Comparison of ENCODE assay signal across 2 cellular contexts in the genomic region with DNA sequence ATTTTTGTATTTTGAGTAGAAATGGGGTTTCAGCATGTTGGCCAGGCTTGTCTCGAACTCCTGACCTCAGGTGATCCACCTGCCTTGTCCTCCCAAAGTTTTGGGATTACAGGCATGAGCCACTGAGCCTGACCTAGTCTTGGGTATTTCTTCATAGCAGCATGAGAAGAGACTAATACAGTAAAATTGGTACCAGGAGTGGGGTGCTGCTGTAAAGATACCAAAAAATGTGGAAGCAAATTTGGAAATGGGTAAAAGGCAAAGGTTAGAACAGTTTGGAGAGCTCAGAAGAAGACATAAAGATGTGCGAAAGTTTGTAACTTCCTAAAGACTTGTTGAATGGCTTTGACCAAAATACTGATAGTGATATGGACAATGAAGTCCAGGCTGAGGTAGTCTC.
A peak's percentile ranks its signal among the peaks of the same experiment; 100 is the strongest.
DNase-seq lines count a peak whose midpoint lies in the region; ATAC-seq, FAIRE-seq and TF ChIP-seq lines count a peak whose summit lies in the region.
"Not testable (repeated sequence)": the region's sequence is repeated elsewhere in the genome, so short reads cannot be mapped to it uniquely, and the experiment has no call there.

No MANE protein-coding gene starts in this region.

- not testable (repeated sequence) for H3K4me1 ChIP-seq in HEK293 (ENCODE audit: control insufficient read depth, insufficient read depth, low read length); K562 (replicated peaks in 1 of 2; ENCODE audit: control insufficient read depth in 2 of 2, insufficient read depth in 2 of 2, low read length in 2 of 2)

- TF ChIP-seq CTCF in HEK293 (tag by site-specific recombination; IDR thresholded peaks at IDR 0.05); K562 (IDR thresholded peaks at IDR 0.05 in 2 of 3, conservative IDR thresholded peaks at IDR 0.05 in 1 of 3; ENCODE audit: insufficient read depth in 2 of 3, low read depth in 1 of 3, low read length in 3 of 3): not testable (repeated sequence)

- not testable (repeated sequence) for DNase-seq in K562 (ENCODE audit: extremely low read depth in 1 of 4, low spot score in 3 of 4)

- H3K9ac ChIP-seq in K562 (ENCODE audit: insufficient read depth in 1 of 2, low read depth in 2 of 2, low read length in 2 of 2), result not testable (repeated sequence)

- not testable (repeated sequence) for ATAC-seq in K562

- H3K27ac ChIP-seq in HEK293 (ENCODE audit: extremely low read depth, low read depth, low read length); K562 (ENCODE audit: extremely low read depth, low read depth, low read length): not testable (repeated sequence)

- intact Hi-C loops in K562 (cut with micrococcal nuclease), result not testable (repeated sequence)

- not testable (repeated sequence) for H3K36me3 ChIP-seq in HEK293 (ENCODE audit: control insufficient read depth in 2 of 2, insufficient read depth in 1 of 2, low read length in 2 of 2); K562 (ENCODE audit: control insufficient read depth, insufficient read depth, low read length)

- POLR2A ChIA-PET in HEK293 (lab: Yijun Ruan, JAX); K562 (lab: Yijun Ruan, JAX): not testable (repeated sequence)

- not testable (repeated sequence) for FAIRE-seq in K562 (lab: Jason Lieb, UNC)

- TF ChIP-seq RAD21 in K562 (CRISPR knock-in tag; conservative IDR thresholded peaks at IDR 0.05 in 1 of 2, IDR thresholded peaks at IDR 0.05 in 1 of 2), result not testable (repeated sequence)

- not testable (repeated sequence) for H4K20me1 ChIP-seq in K562 (replicated peaks; ENCODE audit: control insufficient read depth, insufficient read depth, low read length)

- not testable (repeated sequence) for H3K79me2 ChIP-seq in K562 (ENCODE audit: control insufficient read depth, insufficient read depth, low read length)

- not testable (repeated sequence) for TF ChIP-seq EP300 in K562 (IDR thresholded peaks at IDR 0.05; ENCODE audit: low read length)

- 4% methylated on average over 2 of the region's 2 CpGs for WGBS in K562 (ENCODE audit: insufficient coverage, low coverage, missing lambda C conversion rate)

- not testable (repeated sequence) for H3K4me3 ChIP-seq in HEK293 (ENCODE audit: low read depth, low read length); K562

- H3K9me3 ChIP-seq in HEK293 (ENCODE audit: control insufficient read depth, insufficient read depth, low read depth, low read length); K562 (replicated peaks; ENCODE audit: control insufficient read depth, insufficient read depth, low read depth, low read length): not testable (repeated sequence)

- H3K9me1 ChIP-seq in K562 (ENCODE audit: control insufficient read depth, insufficient read depth, low read length), result not testable (repeated sequence)

- not testable (repeated sequence) for TF ChIP-seq POLR2A in K562 (conservative IDR thresholded peaks at IDR 0.05)

- in situ Hi-C loops in K562 (cut with MboI), result not testable (repeated sequence)

- BruUV-seq in K562 (replicated peaks; lab: Mats Ljungman, UMichigan), result not testable (repeated sequence)

- not testable (repeated sequence) for H3K27me3 ChIP-seq in K562 (ENCODE audit: control insufficient read depth in 2 of 2, insufficient read depth in 2 of 2, low read length in 2 of 2)

- not testable (repeated sequence) for H3K4me2 ChIP-seq in K562 (ENCODE audit: insufficient read depth, low read length)

- CTCF ChIA-PET in HEK293 (lab: Yijun Ruan, JAX); K562 (lab: Yijun Ruan, JAX; ENCODE audit: low intra/inter-chr PET ratio): not testable (repeated sequence)

- H2AFZ ChIP-seq in K562 (ENCODE audit: low read depth, low read length), result not testable (repeated sequence)

TF ChIP-seq in HEK293, 187 proteins besides CTCF, POLR2A, EP300 and RAD21:
- TF ChIP-seq ZNF707 (tag by site-specific recombination; IDR thresholded peaks at IDR 0.05), result peak; percentile 84; the same call in 1 of the 2 replicates

TF ChIP-seq in K562, 482 proteins besides CTCF, POLR2A, EP300 and RAD21:
- TF ChIP-seq ZNF707 (CRISPR knock-in tag; conservative IDR thresholded peaks at IDR 0.05), result peak; percentile 85
